Comparison of ENCODE assay signal across 1 cellular context in genomic region chr1:156752843-156753486, GRCh38.
TF ChIP-seq lines count a peak whose summit lies in the region.

No MANE protein-coding gene starts in this region.

TF ChIP-seq in H1, 55 proteins besides CTCF, POLR2A, EP300 and RAD21:
- TF ChIP-seq ASH2L (IDR thresholded peaks at IDR 0.05; ENCODE audit: low read length) (no peak), TEAD4 (IDR thresholded peaks at IDR 0.05; ENCODE audit: low read depth, low read length) (no peak), FOSL1 (IDR thresholded peaks at IDR 0.05; ENCODE audit: insufficient read depth, low read depth, low read length) (no peak), BCL11A (IDR thresholded peaks at IDR 0.05; ENCODE audit: low read depth in 2 of 2, low read length in 2 of 2) (no peak), JUN (IDR thresholded peaks at IDR 0.05; ENCODE audit: low read depth, low read length) (no peak), SP2 (IDR thresholded peaks at IDR 0.05; ENCODE audit: low read length) (no peak), TBP (IDR thresholded peaks at IDR 0.05; ENCODE audit: low read depth, low read length) (no peak), CHD1 (IDR thresholded peaks at IDR 0.05; ENCODE audit: low read depth, low read length) (no peak), SUZ12 (IDR thresholded peaks at IDR 0.05; ENCODE audit: low read length) (no peak), CBX8 (IDR thresholded peaks at IDR 0.05; ENCODE audit: borderline replicate concordance, low read depth, low read length) (no peak), NRF1 (IDR thresholded peaks at IDR 0.05; ENCODE audit: low read depth, low read length) (no peak), E2F6 (IDR thresholded peaks at IDR 0.05) (no peak), CHD2 (IDR thresholded peaks at IDR 0.05; ENCODE audit: low read length) (no peak), CBX5 (IDR thresholded peaks at IDR 0.05; ENCODE audit: low read depth, low read length) (no peak), MAFK (IDR thresholded peaks at IDR 0.05; ENCODE audit: low read depth, low read length) (no peak), TAF7 (optimal IDR thresholded peaks at IDR 0.05; ENCODE audit: borderline replicate concordance, low read depth, low read length) (no peak)
TF ChIP-seq in H1: peak in this region for 0.
